Comparison of ENCODE assay signal across 18 cellular contexts in genomic region chr18:27447930-27448329, GRCh38.
"Had no signal": no experiment of that assay in that cellular context is flagged by ENCODE, and none has a peak within 500 bp of the region (broad histone marks: within the 10 kb centered on the region; RNA-seq: fewer than 3 reads in every experiment).

No MANE protein-coding gene starts in this region.

- DNase-seq: activated CD4-positive, alpha-beta T cell treated with anti-CD3 and anti-CD28 coated beads, Interleukin-2, amount 10 ng/mL, durations not matched to agents 24 days and 14 days; activated CD8-positive, alpha-beta T cell treated with anti-CD3 and anti-CD28 coated beads for 36 hours; activated naive CD4-positive, alpha-beta T cell treated with anti-CD3 and anti-CD28 coated beads for 36 hours; activated T-cell treated with anti-CD3 and anti-CD28 coated beads, Interleukin-2, amount 50 U/mL, for 24 hours; body of pancreas; caudate nucleus; erythroblast; heart right ventricle; left ventricle myocardium superior; ovary; right lobe of liver; stimulated activated CD4-positive, alpha-beta T cell treated with anti-CD3 and anti-CD28 coated beads, Interleukin-4, amount 100 ng/mL, for 24 hours; T-helper 1 cell; T1000; thyroid gland had no signal

- H3K36me3 Mint-ChIP-seq: stimulated activated effector memory CD8-positive, alpha-beta T cell treated with anti-CD3 and anti-CD28 coated beads, Interleukin-12 subunit alpha, Interleukin-12 subunit beta, amount 100 ng/mL, for 72 hours had no signal

- H3K9me3 ChIP-seq: body of pancreas, ovary, right lobe of liver, thyroid gland had no signal

- H3K36me3 ChIP-seq: heart right ventricle, ovary, right lobe of liver, thyroid gland had no signal

- H3K27me3 Mint-ChIP-seq: activated CD4-positive, alpha-beta T cell treated with anti-CD3 and anti-CD28 coated beads, Interleukin-2, amount 10 ng/mL, durations not matched to agents 24 days and 14 days; activated CD8-positive, alpha-beta T cell treated with anti-CD3 and anti-CD28 coated beads for 36 hours; activated T-cell treated with anti-CD3 and anti-CD28 coated beads, Interleukin-2, amount 50 U/mL, for 24 hours had no signal

- H3K27ac ChIP-seq: body of pancreas, heart right ventricle, ovary, right lobe of liver, thyroid gland had no signal

- H3K4me2 ChIP-seq: smooth muscle cell had no signal

- H3K4me3 ChIP-seq: body of pancreas, heart right ventricle, ovary, right lobe of liver, smooth muscle cell, thyroid gland had no signal

- H3K4me1 Mint-ChIP-seq: activated CD4-positive, alpha-beta T cell treated with anti-CD3 and anti-CD28 coated beads, Interleukin-2, amount 10 ng/mL, durations not matched to agents 24 days and 14 days; stimulated activated effector memory CD8-positive, alpha-beta T cell treated with anti-CD3 and anti-CD28 coated beads, Interleukin-12 subunit alpha, Interleukin-12 subunit beta, amount 100 ng/mL, for 72 hours had no signal

- H3K4me3 Mint-ChIP-seq: activated CD4-positive, alpha-beta T cell treated with anti-CD3 and anti-CD28 coated beads, Interleukin-2, amount 10 ng/mL, durations not matched to agents 24 days and 14 days; activated CD8-positive, alpha-beta T cell treated with anti-CD3 and anti-CD28 coated beads for 36 hours; activated naive CD4-positive, alpha-beta T cell treated with anti-CD3 and anti-CD28 coated beads for 36 hours; activated T-cell treated with anti-CD3 and anti-CD28 coated beads, Interleukin-2, amount 50 U/mL, for 24 hours; stimulated activated effector memory CD8-positive, alpha-beta T cell treated with anti-CD3 and anti-CD28 coated beads, Interleukin-12 subunit alpha, Interleukin-12 subunit beta, amount 100 ng/mL, for 72 hours had no signal

- H3K4me1 ChIP-seq: heart right ventricle, right lobe of liver, thyroid gland had no signal

- H3K27me3 ChIP-seq: body of pancreas, heart right ventricle, ovary, right lobe of liver, thyroid gland had no signal

- H3K27ac Mint-ChIP-seq: activated CD4-positive, alpha-beta T cell treated with anti-CD3 and anti-CD28 coated beads, Interleukin-2, amount 10 ng/mL, durations not matched to agents 24 days and 14 days; activated CD8-positive, alpha-beta T cell treated with anti-CD3 and anti-CD28 coated beads for 36 hours; activated naive CD4-positive, alpha-beta T cell treated with anti-CD3 and anti-CD28 coated beads for 36 hours; activated T-cell treated with anti-CD3 and anti-CD28 coated beads, Interleukin-2, amount 50 U/mL, for 24 hours; activated T-helper 2 cell treated with anti-CD3 and anti-CD28 coated beads, Interferon-gamma antibody, Interleukin-2, Interleukin-4, amounts not matched to agents 10 μg/mL and 5 μg/mL and 100 μg/mL, durations not matched to agents 14 hours and 24 hours and 36 hours; stimulated activated effector memory CD8-positive, alpha-beta T cell treated with anti-CD3 and anti-CD28 coated beads, Interleukin-12 subunit alpha, Interleukin-12 subunit beta, amount 100 ng/mL, for 72 hours had no signal
